1 cellular context compared by ENCODE assay signal in genomic region chr9:130215341-130216119, GRCh38.
TF ChIP-seq lines count a peak whose summit lies in the region.

No MANE protein-coding gene starts in this region.

TF ChIP-seq in GM23338, 12 proteins besides CTCF, POLR2A, EP300 and RAD21 (continued from another document):
- no peak for TF ChIP-seq ZNF462 (CRISPR knock-in tag; IDR thresholded peaks at IDR 0.05)
- TF ChIP-seq ETS1 (IDR thresholded peaks at IDR 0.05) = no peak
- no peak for TF ChIP-seq REST (IDR thresholded peaks at IDR 0.05; ENCODE audit: unreplicated experiment)
- TF ChIP-seq ZNF114 (CRISPR knock-in tag; IDR thresholded peaks at IDR 0.05) = no peak
- no peak for TF ChIP-seq EZH2phosphoT487 (IDR thresholded peaks at IDR 0.05; ENCODE audit: unreplicated experiment)
